Comparison of ENCODE assay signal across 9 cellular contexts in genomic region chr5:172904643-172905345, GRCh38. TPM values are rescaled to one million over a fixed set of nuclear protein-coding genes. Genes with fewer than 3 reads are reported as not detected.
DNase-seq lines count a peak whose midpoint lies in the region; ATAC-seq, FAIRE-seq and TF ChIP-seq lines count a peak whose summit lies in the region.
"Had no signal": no experiment of that assay in that cellular context is flagged by ENCODE, and none has a peak within 500 bp of the region (broad histone marks: within the 10 kb centered on the region; RNA-seq: fewer than 3 reads in every experiment).

No MANE protein-coding gene starts in this region.

- no peaks in the 10 kb centered on the region for H3K27me3 ChIP-seq in PC-3 (ENCODE audit: low read length)
- no peaks in the 10 kb centered on the region for H3K27me3 ChIP-seq in trophoblast cell (ENCODE audit: insufficient read depth, low read length)

- peak overlapping the region; percentile 82 for H2BK120ac ChIP-seq in trophoblast cell (ENCODE audit: insufficient read depth, low read length, poor library complexity)

- TF ChIP-seq CTCF in PC-3 (conservative IDR thresholded peaks at IDR 0.05; ENCODE audit: low read depth, low read length) (no peak), fibroblast of mammary gland (conservative IDR thresholded peaks at IDR 0.05; ENCODE audit: control insufficient read depth, insufficient read depth, low read depth, low read length) (no peak)

- H3K4me3 ChIP-seq in PC-3 (ENCODE audit: low read length): no peak overlapping the region
- no peak overlapping the region for H3K4me3 ChIP-seq in fibroblast of mammary gland (ENCODE audit: control insufficient read depth, low read depth, low read length)
- H3K4me3 ChIP-seq in trophoblast cell (ENCODE audit: low read depth, low read length): no peak overlapping the region

- peak overlapping the region; percentile 73 for H4K8ac ChIP-seq in trophoblast cell (ENCODE audit: low read depth, low read length)

- peak overlapping the region; percentile 95 for H2BK5ac ChIP-seq in trophoblast cell (ENCODE audit: low read depth, low read length, poor library complexity)

- peak overlapping the region; percentile 97 for H4K91ac ChIP-seq in trophoblast cell (ENCODE audit: low read depth, low read length)

- H3K79me2 ChIP-seq in PC-3 (ENCODE audit: low read length): no peaks in the 10 kb centered on the region
- H3K79me2 ChIP-seq in trophoblast cell (ENCODE audit: control insufficient read depth, insufficient read depth, low read length, poor library complexity): peaks cover 11% of the 10 kb centered on the region

- peak overlapping the region; percentile 95 for H2AK5ac ChIP-seq in trophoblast cell (ENCODE audit: low read length)

- peaks cover 10% of the 10 kb centered on the region for H3F3A ChIP-seq in PC-3 (ENCODE audit: low read length, unreplicated experiment)

- CTCF ChIA-PET in PC-3 (lab: Charles Lee): no interaction called here

- POLR2A ChIA-PET in PC-3 (lab: Charles Lee; ENCODE audit: unreplicated experiment): interaction anchor here (0.9 to 1.3 kb wide), 2 partner anchors 46 to 133 kb away, joined by 4 read pairs; no protein-coding TSS in a partner anchor

- H2AFZ ChIP-seq in PC-3 (ENCODE audit: low read length): 0 out of 2 replicates have a peak overlapping the region, but pooled peaks have one; percentile 20
- peak overlapping the region; percentile 53 for H2AFZ ChIP-seq in trophoblast cell (ENCODE audit: insufficient read depth, low read length, poor library complexity)

- BruUV-seq in PC-3 (replicated peaks; lab: Mats Ljungman, UMichigan): TSS peak; percentile 86

- peak overlapping the region; percentile 51 for H4K12ac ChIP-seq in trophoblast cell (ENCODE audit: low read depth, low read length)

- H3K79me1 ChIP-seq in trophoblast cell (ENCODE audit: low read length): peaks cover 40% of the 10 kb centered on the region

- H3K9ac ChIP-seq in PC-3 (ENCODE audit: low read length) (peak overlapping the region; percentile 81), trophoblast cell (ENCODE audit: low read length) (no peak overlapping the region)

- no peak overlapping the region for H3K4ac ChIP-seq in trophoblast cell (ENCODE audit: low read depth, low read length)

- H3K27ac ChIP-seq in PC-3 (ENCODE audit: low read length) (peak overlapping the region; percentile 96), trophoblast cell (ENCODE audit: low read depth, low read length) (peak overlapping the region; percentile 96)

- no peak overlapping the region for H3K23ac ChIP-seq in trophoblast cell (ENCODE audit: low read length)

- peak overlapping the region; percentile 84 for H3K18ac ChIP-seq in trophoblast cell (ENCODE audit: low read length)

- FAIRE-seq in frontal cortex (lab: Jason Lieb, UNC): no peak

- WGBS in trophoblast cell (ENCODE audit: extremely low coverage, insufficient coverage, insufficient read length): no CpG with 5 or more reads among the region's 13 CpGs

- DNase-seq in DMS153 (lab: John Stamatoyannopoulos, UW): peak; percentile 80
- peak; percentile 97 for DNase-seq in PC-3
- peak; percentile 82 for DNase-seq in fibroblast of mammary gland (ENCODE audit: low read depth)
- DNase-seq in trophoblast cell: peak; percentile 98
- no peak for DNase-seq in frontal cortex (ENCODE audit: low spot score in 2 of 2)
- DNase-seq: activated effector memory CD4-positive, alpha-beta T cell treated with Interleukin-2 at 50 U/mL for 16 hours had no signal

- intact Hi-C loops in PC-3 (cut with micrococcal nuclease): loop anchor here (2.0 kb wide), 2 partner anchors 36 to 138 kb away; no protein-coding TSS in a partner anchor

- H4K20me1 ChIP-seq in PC-3 (ENCODE audit: low read length): no peaks in the 10 kb centered on the region

- H3K4me1 ChIP-seq in PC-3 (ENCODE audit: insufficient read depth, low read length) (peaks cover 48% of the 10 kb centered on the region), trophoblast cell (ENCODE audit: control insufficient read depth in 1 of 2, insufficient read depth in 2 of 2, low read length in 2 of 2) (peaks cover 40 to 51% of the 10 kb centered on the region in 2 experiments)

- H3K9me3 ChIP-seq in PC-3 (ENCODE audit: low read length) (no peaks in the 10 kb centered on the region), trophoblast cell (ENCODE audit: insufficient read depth, low read depth, low read length) (no peaks in the 10 kb centered on the region)

- H3K4me2 ChIP-seq in PC-3 (ENCODE audit: low read length) (peak overlapping the region; percentile 52), trophoblast cell (ENCODE audit: low read length) (no peak overlapping the region)

- no peaks in the 10 kb centered on the region for H3K9me2 ChIP-seq in PC-3 (replicated peaks; ENCODE audit: low read length)

- H3K36me3 ChIP-seq in PC-3 (ENCODE audit: low read depth, low read length) (no peaks in the 10 kb centered on the region), trophoblast cell (ENCODE audit: control insufficient read depth in 1 of 2, insufficient read depth in 2 of 2, low read length in 2 of 2) (peaks cover 3 to 12% of the 10 kb centered on the region in 2 experiments)

- peak; percentile 66 for ATAC-seq in PC-3
- no peak for ATAC-seq in GM18519 (IDR thresholded peaks at IDR 0.05; ENCODE audit: low FRiP score, unreplicated experiment)
- no peak for ATAC-seq in GM21390 (IDR thresholded peaks at IDR 0.05; ENCODE audit: unreplicated experiment)
- ATAC-seq in GM21619 (IDR thresholded peaks at IDR 0.05; ENCODE audit: unreplicated experiment): no peak

- H3K14ac ChIP-seq in trophoblast cell (ENCODE audit: low read length): peak overlapping the region; percentile 78

- H2BK12ac ChIP-seq in trophoblast cell (ENCODE audit: low read length): peak overlapping the region; percentile 90

RNA-seq across cellular contexts. Expression of gene RPL26L1, which starts 54.4 kb away (rescaled TPM):
- total RNA-seq in PC-3 (2014; rRNA removed) (73.9 and 93.1 TPM in 2 replicates), frontal cortex (33.8 TPM)
- 61.9 and 63.3 TPM in 2 replicates for polyA plus RNA-seq in trophoblast cell (2013)

Comparison
In these comparisons a context has a peak if more than half of its experiments do, and no peak if none do; other contexts are left out.
1. DNase-seq: peak in DMS153 (single experiment), PC-3 (single experiment), fibroblast of mammary gland (single experiment) and trophoblast cell (2 of 2); none in frontal cortex (0 of 2).